8 cellular contexts compared by ENCODE assay signal in the genomic region with DNA sequence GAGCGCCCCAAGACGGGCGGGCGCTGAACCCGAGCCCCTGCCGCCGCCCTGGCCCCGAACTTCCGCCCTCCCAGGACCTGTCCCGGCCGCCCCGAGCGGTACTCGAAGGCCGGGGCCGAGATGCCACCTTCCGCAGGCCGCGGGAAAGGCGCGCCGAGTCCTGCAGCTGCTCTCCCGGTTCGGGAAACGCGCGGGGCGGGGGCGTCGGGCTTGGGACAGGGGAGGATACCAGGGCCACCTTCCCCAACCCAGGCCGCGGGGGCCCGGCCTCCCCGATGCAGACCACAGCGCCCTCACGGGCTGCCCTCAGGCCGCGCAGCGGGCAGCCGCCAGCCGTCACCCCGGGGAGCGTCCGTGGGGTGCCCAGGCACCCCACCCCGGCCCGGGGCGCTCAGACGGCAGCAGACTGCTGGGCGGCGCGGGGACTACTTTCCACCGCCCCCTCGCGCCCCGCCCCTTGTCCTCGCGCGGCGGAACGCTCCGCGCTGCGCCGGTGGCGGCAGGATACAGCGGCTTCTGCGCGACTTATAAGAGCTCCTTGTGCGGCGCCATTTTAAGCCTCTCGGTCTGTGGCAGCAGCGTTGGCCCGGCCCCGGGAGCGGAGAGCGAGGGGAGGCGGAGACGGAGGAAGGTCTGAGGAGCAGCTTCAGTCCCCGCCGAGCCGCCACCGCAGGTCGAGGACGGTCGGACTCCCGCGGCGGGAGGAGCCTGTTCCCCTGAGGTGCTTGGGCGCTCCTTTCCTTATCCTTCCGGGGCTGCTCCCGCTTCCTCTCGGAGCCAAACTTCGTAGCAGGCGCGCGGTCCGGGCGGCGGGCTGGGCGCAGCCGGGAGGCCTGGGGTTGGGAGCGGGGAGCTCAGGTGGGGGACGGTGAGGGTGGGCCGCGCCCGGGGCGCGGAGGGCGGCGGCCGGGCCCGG. TPM values are rescaled to one million over a fixed set of nuclear protein-coding genes. Genes with fewer than 3 reads are reported as not detected.
DNase-seq lines count a peak whose midpoint lies in the region; ATAC-seq and TF ChIP-seq lines count a peak whose summit lies in the region.

A gene (plus strand): TSS at position 556 of the 916 bp plus-strand sequence. CDS start 24,564 bp downstream, outside the sequence.

- H3K36me3 ChIP-seq in CD8-positive, alpha-beta T cell (ENCODE audit: insufficient read depth, low read length), result no peaks in the 10 kb centered on the region
- H3K36me3 ChIP-seq in endocrine pancreas (ENCODE audit: control insufficient read depth, insufficient read depth, low read length), result no peaks in the 10 kb centered on the region

- H3K27ac Mint-ChIP-seq in CD8-positive, alpha-beta T cell, result peak within 1 kb of the TSS; percentile 97
- peak within 1 kb of the TSS; percentile 89 for H3K27ac Mint-ChIP-seq in activated CD8-positive, alpha-beta memory T cell treated with anti-CD3 and anti-CD28 coated beads, Interleukin-2, amount 10 ng/mL, durations not matched to agents 7 days and 5 days

- no peaks in the 10 kb centered on the region for H3K9me3 Mint-ChIP-seq in CD8-positive, alpha-beta T cell
- no peaks in the 10 kb centered on the region for H3K9me3 Mint-ChIP-seq in activated CD8-positive, alpha-beta memory T cell treated with anti-CD3 and anti-CD28 coated beads, Interleukin-2, amount 10 ng/mL, durations not matched to agents 7 days and 5 days (ENCODE audit: low read depth)

- intact Hi-C loops in CD8-positive, alpha-beta T cell (cut with DNase I, micrococcal nuclease), result loop anchor here (1.0 to 5.0 kb wide), 10 partner anchors 82 to 1303 kb away; a partner anchor contains a TSS

- H3K9ac ChIP-seq in endocrine pancreas (ENCODE audit: control insufficient read depth, insufficient read depth, low read length), result peak within 1 kb of the TSS; percentile 99

- no peaks in the 10 kb centered on the region for H3K27me3 ChIP-seq in CD8-positive, alpha-beta T cell (ENCODE audit: insufficient read depth, low read length)
- H3K27me3 ChIP-seq in endocrine pancreas (ENCODE audit: control insufficient read depth, insufficient read depth, low read length), result no peaks in the 10 kb centered on the region

- H3K9me3 ChIP-seq in CD8-positive, alpha-beta T cell (ENCODE audit: low read length), result no peaks in the 10 kb centered on the region
- no peaks in the 10 kb centered on the region for H3K9me3 ChIP-seq in endocrine pancreas (ENCODE audit: control insufficient read depth, low read length)

- POLR2A ChIA-PET in CD8-positive, alpha-beta T cell (lab: Charles Lee), result interaction anchor here (0.6 to 4.2 kb wide), 14 partner anchors 9 to 1796 kb away, joined by 3 to 60 read pairs (median 6); a partner anchor contains a TSS

- H3K27me3 Mint-ChIP-seq in CD8-positive, alpha-beta T cell (ENCODE audit: low read depth), result no peaks in the 10 kb centered on the region
- H3K27me3 Mint-ChIP-seq in activated CD8-positive, alpha-beta memory T cell treated with anti-CD3 and anti-CD28 coated beads, Interleukin-2, amount 10 ng/mL, durations not matched to agents 7 days and 5 days, result peaks cover 25% of the 10 kb centered on the region

- H3K4me3 ChIP-seq in CD8-positive, alpha-beta T cell (ENCODE audit: low read depth, low read length), result peak within 1 kb of the TSS; percentile 95
- peak within 1 kb of the TSS; percentile 92 for H3K4me3 ChIP-seq in endocrine pancreas (ENCODE audit: control insufficient read depth, insufficient read depth, low read length)

- H3K4me1 ChIP-seq in CD8-positive, alpha-beta T cell (ENCODE audit: insufficient read depth, low read length), result peaks cover 40% of the 10 kb centered on the region
- peaks cover 28% of the 10 kb centered on the region for H3K4me1 ChIP-seq in endocrine pancreas (ENCODE audit: control insufficient read depth, insufficient read depth, low read length)

- peak within 1 kb of the TSS; percentile 96 for H3K4me3 Mint-ChIP-seq in CD8-positive, alpha-beta T cell
- peak within 1 kb of the TSS; percentile 90 for H3K4me3 Mint-ChIP-seq in activated CD8-positive, alpha-beta memory T cell treated with anti-CD3 and anti-CD28 coated beads, Interleukin-2, amount 10 ng/mL, durations not matched to agents 7 days and 5 days

- peak; percentile 81 for ATAC-seq in CD8-positive, alpha-beta T cell
- peak; percentile 68 for ATAC-seq in GM19438 (IDR thresholded peaks at IDR 0.05; ENCODE audit: low read depth, unreplicated experiment)
- ATAC-seq in HG03575 (IDR thresholded peaks at IDR 0.05; ENCODE audit: extremely low read depth, insufficient number of reproducible peaks, low FRiP score, unreplicated experiment), result peak; percentile 52
- peak; percentile 86 for ATAC-seq in activated CD8-positive, alpha-beta memory T cell treated with anti-CD3 and anti-CD28 coated beads, Interleukin-2, amount 10 ng/mL, durations not matched to agents 7 days and 5 days

- peaks cover 7% of the 10 kb centered on the region for H3K36me3 Mint-ChIP-seq in CD8-positive, alpha-beta T cell
- peaks cover 7% of the 10 kb centered on the region for H3K36me3 Mint-ChIP-seq in activated CD8-positive, alpha-beta memory T cell treated with anti-CD3 and anti-CD28 coated beads, Interleukin-2, amount 10 ng/mL, durations not matched to agents 7 days and 5 days

- DNase-seq in CD8-positive, alpha-beta T cell, result peak; percentile 87 to 95 (median 90)
- DNase-seq in NOMO-1 (lab: John Stamatoyannopoulos, UW; ENCODE audit: unreplicated experiment in 2 of 2), result peak; percentile 62 to 73
- DNase-seq in activated CD8-positive, alpha-beta memory T cell treated with anti-CD3 and anti-CD28 coated beads, Interleukin-2, amount 10 ng/mL, durations not matched to agents 7 days and 5 days, result peak; percentile 92
- DNase-seq in mesenteric fat pad (ENCODE audit: low spot score), result peak; percentile 98
- DNase-seq in stimulated activated CD8-positive, alpha-beta memory T cell treated with anti-CD3 and anti-CD28 coated beads, Interleukin-15, amount 100 ng/mL, for 24 hours (ENCODE audit: low read depth), result peak; percentile 82

- peaks cover 37% of the 10 kb centered on the region for H3K4me1 Mint-ChIP-seq in CD8-positive, alpha-beta T cell (ENCODE audit: low read depth)
- H3K4me1 Mint-ChIP-seq in activated CD8-positive, alpha-beta memory T cell treated with anti-CD3 and anti-CD28 coated beads, Interleukin-2, amount 10 ng/mL, durations not matched to agents 7 days and 5 days, result peaks cover 33% of the 10 kb centered on the region

- CTCF ChIA-PET in CD8-positive, alpha-beta T cell (lab: Charles Lee), result interaction anchor here (1.4 to 1.7 kb wide), 3 partner anchors 17 to 618 kb away, joined by 3 to 6 read pairs (median 4); no protein-coding TSS in a partner anchor
- CTCF ChIA-PET in activated CD8-positive, alpha-beta memory T cell treated with anti-CD3 and anti-CD28 coated beads, Interleukin-2, amount 10 ng/mL, durations not matched to agents 7 days and 5 days (lab: Charles Lee), result interaction anchor here (1.0 to 1.2 kb wide), 2 partner anchors 8 to 11 kb away, joined by 3 to 8 read pairs; no protein-coding TSS in a partner anchor

- H3K27ac ChIP-seq in CD8-positive, alpha-beta T cell (ENCODE audit: low read depth, low read length), result peak within 1 kb of the TSS; percentile 88

- TF ChIP-seq CTCF in CD8-positive, alpha-beta T cell (IDR thresholded peaks at IDR 0.05), result no peak

RNA-seq across cellular contexts. Expression of the gene that starts here (rescaled TPM):
- 100 to 1,000 TPM; 206 to 225 TPM for total RNA-seq in CD8-positive, alpha-beta T cell
- total RNA-seq in activated CD8-positive, alpha-beta memory T cell treated with anti-CD3 and anti-CD28 coated beads, Interleukin-2, amount 10 ng/mL, durations not matched to agents 7 days and 5 days, result 100 to 1,000 TPM; 116 to 214 TPM
- 375 TPM for total RNA-seq in mesenteric fat pad

Comparison
In these comparisons a context has a peak if more than half of its experiments do, and no peak if none do; other contexts are left out.
1. Peak in every context shown above with its lines: DNase-seq, ATAC-seq, H3K4me3 ChIP-seq and H3K27ac ChIP-seq.